9 cellular contexts compared by ENCODE assay signal in genomic region chr20:47090835-47091234, GRCh38.
"Had no signal": no experiment of that assay in that cellular context is flagged by ENCODE, and none has a peak within 500 bp of the region (broad histone marks: within the 10 kb centered on the region; RNA-seq: fewer than 3 reads in every experiment).

No MANE protein-coding gene starts in this region.

- H3K4me1 ChIP-seq: HAP-1 had no signal

- H3K27ac Mint-ChIP-seq: HFFc6, IgD-negative memory B cell had no signal

- H3K9me3 ChIP-seq: HAP-1 had no signal

- H3K4me1 Mint-ChIP-seq: IgD-negative memory B cell had no signal

- DNase-seq: GOT3, H7, HFFc6, KBM-7 had no signal

- H3K27ac ChIP-seq: HL-60 had no signal

- H3K36me3 ChIP-seq: HAP-1 had no signal

- ATAC-seq: HCT116, HepG2 had no signal

- H3K4me3 Mint-ChIP-seq: HFFc6, IgD-negative memory B cell had no signal

- H3K4me3 ChIP-seq: HAP-1 had no signal
